In genomic region chr15:81146454-81146853, GRCh38 we compare ENCODE assay signal across 8 cellular contexts. TPM values are rescaled to one million over a fixed set of nuclear protein-coding genes. Genes with fewer than 3 reads are reported as not detected.
"Had no signal": no experiment of that assay in that cellular context is flagged by ENCODE, and none has a peak within 500 bp of the region (broad histone marks: within the 10 kb centered on the region; RNA-seq: fewer than 3 reads in every experiment).

No MANE protein-coding gene starts in this region.

- H3K27ac ChIP-seq: HL-60 had no signal

- ATAC-seq: GM23338, HepG2 had no signal

- H3K27ac Mint-ChIP-seq: GM23338, H9, IgD-negative memory B cell had no signal

- DNase-seq: H9, HCEC 1CT, KG1 had no signal

- H3K4me1 Mint-ChIP-seq: GM23338, H9 had no signal

- H3K4me3 Mint-ChIP-seq: GM23338, H9, IgD-negative memory B cell had no signal

- H3K9me3 Mint-ChIP-seq: GM23338, H9, IgD-negative memory B cell had no signal

- H3K4me3 ChIP-seq: GM23338 had no signal

RNA-seq across cellular contexts. Expression of gene CFAP161, which starts 12.4 kb away (rescaled TPM):
- total RNA-seq: GM23338, H1, HepG2 had no signal
- polyA plus RNA-seq: HepG2, IgD-negative memory B cell had no signal

RNA-seq across cellular contexts. Expression of gene IL16, which starts 50.2 kb away (rescaled TPM):
- total RNA-seq: GM23338, HepG2 had no signal
